25 cellular contexts compared by ENCODE assay signal in the genomic region with DNA sequence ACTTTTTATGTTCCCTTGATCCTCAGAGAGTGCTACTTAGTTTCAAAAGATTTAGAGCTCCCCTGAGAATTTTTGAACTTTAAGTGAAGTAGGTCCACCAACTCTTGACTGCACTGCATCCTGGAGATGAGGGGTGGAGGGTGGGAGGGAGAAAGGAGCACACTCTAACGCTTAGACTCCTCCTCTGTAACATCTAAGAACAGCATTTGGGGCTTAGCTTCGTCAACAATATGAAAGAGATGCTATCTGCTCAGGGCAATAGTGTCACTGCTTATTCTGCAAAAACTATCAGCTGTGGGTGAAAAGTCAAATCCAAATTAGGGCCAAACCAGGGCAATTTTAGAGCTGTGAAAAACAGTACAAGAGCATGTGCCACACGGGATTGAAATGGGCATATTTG.
A peak's percentile ranks its signal among the peaks of the same experiment; 100 is the strongest.
DNase-seq lines count a peak whose midpoint lies in the region; ATAC-seq, FAIRE-seq and TF ChIP-seq lines count a peak whose summit lies in the region.
"Had no signal": no experiment of that assay in that cellular context is flagged by ENCODE, and none has a peak within 500 bp of the region (broad histone marks: within the 10 kb centered on the region; RNA-seq: fewer than 3 reads in every experiment).

No MANE protein-coding gene starts in this region.

- H3K4me2 ChIP-seq in HepG2 (ENCODE audit: low read depth, low read length) = no peak overlapping the region
- H3K4me2 ChIP-seq: BLaER1 had no signal

- peak; percentile 55 for DNase-seq in activated CD4-positive, alpha-beta T cell treated with anti-CD3 and anti-CD28 coated beads, Interleukin-2, amount 10 ng/mL, durations not matched to agents 24 days and 14 days
- no peak for DNase-seq in activated CD4-positive, alpha-beta T cell treated with anti-CD3 and anti-CD28 coated beads for 4 hours
- DNase-seq in activated naive CD8-positive, alpha-beta T cell treated with anti-CD3 and anti-CD28 coated beads, Interleukin-2, amount 10 ng/mL, durations not matched to agents 7 days and 5 days = no peak
- no peak for DNase-seq in activated naive CD8-positive, alpha-beta T cell treated with anti-CD3 and anti-CD28 coated beads for 36 hours
- no peak for DNase-seq in activated T-helper 1 cell treated with anti-CD3 and anti-CD28 coated beads, Interleukin-12 subunit alpha, Interleukin-12 subunit beta, Interleukin-2, Interleukin-4 antibody, amounts not matched to agents 30 ng/mL and 10 ng/mL and 1 ng/mL, durations not matched to agents 14 hours and 24 hours and 36 hours (ENCODE audit: low spot score)
- DNase-seq in naive thymus-derived CD4-positive, alpha-beta T cell = peak in 2 of 9 donors; percentile 0 to 10
- no peak for DNase-seq in DMS153 (lab: John Stamatoyannopoulos, UW)
- DNase-seq in HepG2 (ENCODE audit: low spot score) = no peak
- DNase-seq: CD8-positive, alpha-beta memory T cell; DMS 273 treated with DMSO at 0.1 percent for 48 hours; DMS53; DMS79 treated with DMSO at 0.1 percent for 48 hours; GM23248; H9 had no signal

- H2AFZ ChIP-seq in HepG2 (ENCODE audit: low read length) = no peak overlapping the region
- H2AFZ ChIP-seq: GM23248 had no signal

- no peaks in the 10 kb centered on the region for H3K27me3 ChIP-seq in naive thymus-derived CD4-positive, alpha-beta T cell (ENCODE audit: control insufficient read depth in 2 of 2, insufficient read depth in 2 of 2, low read length in 2 of 2)
- H3K27me3 ChIP-seq in HepG2 (ENCODE audit: control insufficient read depth in 1 of 2, insufficient read depth in 2 of 2, low read length in 2 of 2) = no peaks in the 10 kb centered on the region
- H3K27me3 ChIP-seq: BLaER1 had no signal

- no peaks in the 10 kb centered on the region for H3K27me3 Mint-ChIP-seq in activated CD4-positive, alpha-beta T cell treated with anti-CD3 and anti-CD28 coated beads, Interleukin-2, amount 10 ng/mL, durations not matched to agents 24 days and 14 days
- no peaks in the 10 kb centered on the region for H3K27me3 Mint-ChIP-seq in activated naive CD8-positive, alpha-beta T cell treated with anti-CD3 and anti-CD28 coated beads, Interleukin-2, amount 10 ng/mL, durations not matched to agents 7 days and 5 days
- no peaks in the 10 kb centered on the region for H3K27me3 Mint-ChIP-seq in activated naive CD8-positive, alpha-beta T cell treated with anti-CD3 and anti-CD28 coated beads for 36 hours
- no peaks in the 10 kb centered on the region for H3K27me3 Mint-ChIP-seq in activated T-helper 1 cell treated with anti-CD3 and anti-CD28 coated beads, Interleukin-12 subunit alpha, Interleukin-12 subunit beta, Interleukin-2, Interleukin-4 antibody, amounts not matched to agents 30 ng/mL and 10 ng/mL and 1 ng/mL, durations not matched to agents 14 hours and 24 hours and 36 hours (ENCODE audit: insufficient read depth)
- H3K27me3 Mint-ChIP-seq in naive thymus-derived CD4-positive, alpha-beta T cell = no peaks in the 10 kb centered on the region
- H3K27me3 Mint-ChIP-seq: B cell; CD4-positive, CD25-positive, alpha-beta regulatory T cell; CD8-positive, alpha-beta memory T cell had no signal

- TF ChIP-seq POLR2A in HepG2 (IDR thresholded peaks at IDR 0.05; ENCODE audit: insufficient read depth in 1 of 2, low read depth in 2 of 2, low read length in 2 of 2) = no peak

- POLR2A ChIA-PET in activated naive CD8-positive, alpha-beta T cell treated with anti-CD3 and anti-CD28 coated beads, Interleukin-2, amount 10 ng/mL, durations not matched to agents 7 days and 5 days (lab: Charles Lee) = no interaction called here
- POLR2A ChIA-PET in naive thymus-derived CD4-positive, alpha-beta T cell (lab: Charles Lee) = no interaction called here
- POLR2A ChIA-PET in HepG2 (lab: Yijun Ruan, JAX) = no interaction called here

- intact Hi-C loops in activated CD4-positive, alpha-beta T cell treated with anti-CD3 and anti-CD28 coated beads, Interleukin-2, amount 10 ng/mL, durations not matched to agents 24 days and 14 days (cut with micrococcal nuclease) = loop anchor here (10.0 kb wide), 1 partner anchor 471 kb away; the partner anchor contains the start of gene FBXL17
- intact Hi-C loops in activated T-helper 1 cell treated with anti-CD3 and anti-CD28 coated beads, Interleukin-12 subunit alpha, Interleukin-12 subunit beta, Interleukin-2, Interleukin-4 antibody, amounts not matched to agents 30 ng/mL and 10 ng/mL and 1 ng/mL, durations not matched to agents 14 hours and 24 hours and 36 hours (cut with micrococcal nuclease) = loop anchor here (10.0 kb wide), 1 partner anchor 429 kb away; no protein-coding TSS in a partner anchor
- intact Hi-C loops in naive thymus-derived CD4-positive, alpha-beta T cell (cut with micrococcal nuclease) = loop anchor here in 1 of 2 donors (2.0 kb wide), 1 partner anchor 27 kb away; no protein-coding TSS in a partner anchor
- intact Hi-C loops in HepG2 (cut with micrococcal nuclease; ENCODE audit: unreplicated experiment) = no loop called here

- H3K9me3 Mint-ChIP-seq in activated CD4-positive, alpha-beta T cell treated with anti-CD3 and anti-CD28 coated beads, Interleukin-2, amount 10 ng/mL, durations not matched to agents 24 days and 14 days = no peaks in the 10 kb centered on the region
- peaks cover 3% of the 10 kb centered on the region for H3K9me3 Mint-ChIP-seq in activated naive CD8-positive, alpha-beta T cell treated with anti-CD3 and anti-CD28 coated beads, Interleukin-2, amount 10 ng/mL, durations not matched to agents 7 days and 5 days
- H3K9me3 Mint-ChIP-seq in activated naive CD8-positive, alpha-beta T cell treated with anti-CD3 and anti-CD28 coated beads for 36 hours = peaks cover 3% of the 10 kb centered on the region
- H3K9me3 Mint-ChIP-seq in activated T-helper 1 cell treated with anti-CD3 and anti-CD28 coated beads, Interleukin-12 subunit alpha, Interleukin-12 subunit beta, Interleukin-2, Interleukin-4 antibody, amounts not matched to agents 30 ng/mL and 10 ng/mL and 1 ng/mL, durations not matched to agents 14 hours and 24 hours and 36 hours = peaks cover 4% of the 10 kb centered on the region
- peaks cover 0 to 8% (median 4%) of the 10 kb centered on the region in 11 donors for H3K9me3 Mint-ChIP-seq in naive thymus-derived CD4-positive, alpha-beta T cell
- H3K9me3 Mint-ChIP-seq: H9 had no signal

- in situ Hi-C loops in HepG2 (cut with HindIII; ENCODE audit: extremely low pct_ligation_motif_present, low pct_unique_long_range_greater_than_20kb) = no loop called here

- H3K4me3 ChIP-seq in naive thymus-derived CD4-positive, alpha-beta T cell (ENCODE audit: low read length) = no peak overlapping the region
- no peak overlapping the region for H3K4me3 ChIP-seq in HepG2 (replicated peaks in 1 of 3; ENCODE audit: insufficient read depth in 1 of 3, low read depth in 2 of 3, low read length in 3 of 3)
- H3K4me3 ChIP-seq: BLaER1, GM23248 had no signal

- H3K36me3 Mint-ChIP-seq in activated CD4-positive, alpha-beta T cell treated with anti-CD3 and anti-CD28 coated beads, Interleukin-2, amount 10 ng/mL, durations not matched to agents 24 days and 14 days (ENCODE audit: low read depth) = no peaks in the 10 kb centered on the region
- H3K36me3 Mint-ChIP-seq in activated naive CD8-positive, alpha-beta T cell treated with anti-CD3 and anti-CD28 coated beads, Interleukin-2, amount 10 ng/mL, durations not matched to agents 7 days and 5 days = peaks cover 6% of the 10 kb centered on the region
- peaks cover 8% of the 10 kb centered on the region for H3K36me3 Mint-ChIP-seq in activated naive CD8-positive, alpha-beta T cell treated with anti-CD3 and anti-CD28 coated beads for 36 hours
- H3K36me3 Mint-ChIP-seq in activated T-helper 1 cell treated with anti-CD3 and anti-CD28 coated beads, Interleukin-12 subunit alpha, Interleukin-12 subunit beta, Interleukin-2, Interleukin-4 antibody, amounts not matched to agents 30 ng/mL and 10 ng/mL and 1 ng/mL, durations not matched to agents 14 hours and 24 hours and 36 hours (ENCODE audit: low read depth) = peaks cover 2% of the 10 kb centered on the region
- peaks cover 5 to 17% (median 15%) of the 10 kb centered on the region in 5 donors for H3K36me3 Mint-ChIP-seq in naive thymus-derived CD4-positive, alpha-beta T cell

- TF ChIP-seq RAD21 in HepG2 (CRISPR knock-in tag; IDR thresholded peaks at IDR 0.05) = no peak

- no peak overlapping the region for H3K9ac ChIP-seq in HepG2 (ENCODE audit: insufficient read depth, low read depth, low read length)
- H3K9ac ChIP-seq: BLaER1, GM23248 had no signal

- no peak overlapping the region for H3K27ac ChIP-seq in naive thymus-derived CD4-positive, alpha-beta T cell (ENCODE audit: low read depth, low read length)
- H3K27ac ChIP-seq in HepG2 (ENCODE audit: extremely low read length, insufficient read depth, low read length) = no peak overlapping the region
- H3K27ac ChIP-seq: 22Rv1, BLaER1, C4-2B, GM23248 had no signal

- no peak overlapping the region for H3K27ac Mint-ChIP-seq in activated CD4-positive, alpha-beta T cell treated with anti-CD3 and anti-CD28 coated beads, Interleukin-2, amount 10 ng/mL, durations not matched to agents 24 days and 14 days
- no peak overlapping the region for H3K27ac Mint-ChIP-seq in activated naive CD8-positive, alpha-beta T cell treated with anti-CD3 and anti-CD28 coated beads, Interleukin-2, amount 10 ng/mL, durations not matched to agents 7 days and 5 days
- H3K27ac Mint-ChIP-seq in activated naive CD8-positive, alpha-beta T cell treated with anti-CD3 and anti-CD28 coated beads for 36 hours = no peak overlapping the region
- peak overlapping the region; percentile 42 for H3K27ac Mint-ChIP-seq in activated T-helper 1 cell treated with anti-CD3 and anti-CD28 coated beads, Interleukin-12 subunit alpha, Interleukin-12 subunit beta, Interleukin-2, Interleukin-4 antibody, amounts not matched to agents 30 ng/mL and 10 ng/mL and 1 ng/mL, durations not matched to agents 14 hours and 24 hours and 36 hours
- H3K27ac Mint-ChIP-seq in naive thymus-derived CD4-positive, alpha-beta T cell = peak overlapping the region in 1 of 9 donors; percentile 46
- H3K27ac Mint-ChIP-seq: B cell, H9 had no signal

- CTCF ChIA-PET in naive thymus-derived CD4-positive, alpha-beta T cell (lab: Charles Lee) = no interaction called here
- CTCF ChIA-PET in HepG2 (lab: Yijun Ruan, JAX; ENCODE audit: low intra/inter-chr PET ratio, low total read pairs) = no interaction called here

- peaks cover 31% of the 10 kb centered on the region for H3K4me1 Mint-ChIP-seq in activated CD4-positive, alpha-beta T cell treated with anti-CD3 and anti-CD28 coated beads, Interleukin-2, amount 10 ng/mL, durations not matched to agents 24 days and 14 days
- peaks cover 22% of the 10 kb centered on the region for H3K4me1 Mint-ChIP-seq in activated naive CD8-positive, alpha-beta T cell treated with anti-CD3 and anti-CD28 coated beads, Interleukin-2, amount 10 ng/mL, durations not matched to agents 7 days and 5 days
- no peaks in the 10 kb centered on the region for H3K4me1 Mint-ChIP-seq in activated naive CD8-positive, alpha-beta T cell treated with anti-CD3 and anti-CD28 coated beads for 36 hours
- H3K4me1 Mint-ChIP-seq in activated T-helper 1 cell treated with anti-CD3 and anti-CD28 coated beads, Interleukin-12 subunit alpha, Interleukin-12 subunit beta, Interleukin-2, Interleukin-4 antibody, amounts not matched to agents 30 ng/mL and 10 ng/mL and 1 ng/mL, durations not matched to agents 14 hours and 24 hours and 36 hours (ENCODE audit: low read depth) = peaks cover 35% of the 10 kb centered on the region
- peaks cover 0 to 43% (median 15%) of the 10 kb centered on the region in 7 donors for H3K4me1 Mint-ChIP-seq in naive thymus-derived CD4-positive, alpha-beta T cell
- H3K4me1 Mint-ChIP-seq: B cell; CD8-positive, alpha-beta memory T cell had no signal

- no peaks in the 10 kb centered on the region for H3K79me2 ChIP-seq in HepG2 (ENCODE audit: insufficient read depth, low read length)

- no peak overlapping the region for H3K4me3 Mint-ChIP-seq in activated CD4-positive, alpha-beta T cell treated with anti-CD3 and anti-CD28 coated beads, Interleukin-2, amount 10 ng/mL, durations not matched to agents 24 days and 14 days
- H3K4me3 Mint-ChIP-seq in activated naive CD8-positive, alpha-beta T cell treated with anti-CD3 and anti-CD28 coated beads, Interleukin-2, amount 10 ng/mL, durations not matched to agents 7 days and 5 days = no peak overlapping the region
- H3K4me3 Mint-ChIP-seq in activated naive CD8-positive, alpha-beta T cell treated with anti-CD3 and anti-CD28 coated beads for 36 hours = no peak overlapping the region
- no peak overlapping the region for H3K4me3 Mint-ChIP-seq in activated T-helper 1 cell treated with anti-CD3 and anti-CD28 coated beads, Interleukin-12 subunit alpha, Interleukin-12 subunit beta, Interleukin-2, Interleukin-4 antibody, amounts not matched to agents 30 ng/mL and 10 ng/mL and 1 ng/mL, durations not matched to agents 14 hours and 24 hours and 36 hours
- peak overlapping the region in 2 of 10 donors; percentile 2 to 69 for H3K4me3 Mint-ChIP-seq in naive thymus-derived CD4-positive, alpha-beta T cell
- H3K4me3 Mint-ChIP-seq: B cell; CD4-positive, CD25-positive, alpha-beta regulatory T cell; CD8-positive, alpha-beta memory T cell; H9 had no signal

- peak; percentile 34 for ATAC-seq in activated naive CD8-positive, alpha-beta T cell treated with anti-CD3 and anti-CD28 coated beads, Interleukin-2, amount 10 ng/mL, durations not matched to agents 7 days and 5 days (ENCODE audit: low read depth)
- ATAC-seq in naive thymus-derived CD4-positive, alpha-beta T cell = peak; percentile 34
- no peak for ATAC-seq in HepG2
- ATAC-seq: HCT116 had no signal

- FAIRE-seq in HepG2 (lab: Jason Lieb, UNC) = no peak
- FAIRE-seq: A204.1, D721Med, G401.6, GM12892, GM19239 had no signal

- WGBS in HepG2 (ENCODE audit: low lambda C conversion rate) = 14% methylated on average over 3 of the region's 3 CpGs

- peaks cover 0 to 5% of the 10 kb centered on the region in 2 donors for H3K4me1 ChIP-seq in naive thymus-derived CD4-positive, alpha-beta T cell (ENCODE audit: control insufficient read depth in 2 of 2, insufficient read depth in 2 of 2, low read length in 2 of 2)
- H3K4me1 ChIP-seq in HepG2 (ENCODE audit: insufficient read depth, low read length) = no peaks in the 10 kb centered on the region

- no peaks in the 10 kb centered on the region for H3K36me3 ChIP-seq in naive thymus-derived CD4-positive, alpha-beta T cell (ENCODE audit: control insufficient read depth in 2 of 3, insufficient read depth in 3 of 3, low read length in 3 of 3)
- H3K36me3 ChIP-seq in HepG2 (replicated peaks in 1 of 2; ENCODE audit: control insufficient read depth in 1 of 2, insufficient read depth in 2 of 2, low read length in 2 of 2) = no peaks in the 10 kb centered on the region
- H3K36me3 ChIP-seq: BLaER1 had no signal

- BruUV-seq in HepG2 (replicated peaks; lab: Mats Ljungman, UMichigan) = no TSS peak

- no peak for TF ChIP-seq CTCF in HepG2 (CRISPR knock-in tag; IDR thresholded peaks at IDR 0.05)

- TF ChIP-seq EP300 in HepG2 (IDR thresholded peaks at IDR 0.05; ENCODE audit: low read depth in 2 of 2, low read length in 2 of 2) (no peak), HepG2 (CRISPR knock-in tag; IDR thresholded peaks at IDR 0.05; ENCODE audit: borderline replicate concordance) (no peak)

- H4K20me1 ChIP-seq in HepG2 (ENCODE audit: insufficient read depth, low read length) = no peaks in the 10 kb centered on the region
- H4K20me1 ChIP-seq: BLaER1 had no signal

- no peaks in the 10 kb centered on the region for H3K9me3 ChIP-seq in naive thymus-derived CD4-positive, alpha-beta T cell (ENCODE audit: control insufficient read depth in 2 of 3, low read length in 3 of 3)
- H3K9me3 ChIP-seq in HepG2 (ENCODE audit: low read length) = no peaks in the 10 kb centered on the region
- H3K9me3 ChIP-seq: BLaER1 had no signal
